ENCODE assay signal across 8 cellular contexts in genomic region chr2:222318712-222319575, GRCh38. TPM values are rescaled to one million over a fixed set of nuclear protein-coding genes. Genes with fewer than 3 reads are reported as not detected.
DNase-seq lines count a peak whose midpoint lies in the region; ATAC-seq and TF ChIP-seq lines count a peak whose summit lies in the region.

No MANE protein-coding gene starts in this region.

- DNase-seq in GM20000 (ENCODE audit: low spot score) = peak; percentile 89
- DNase-seq in RPMI7951 (ENCODE audit: low read depth) = peak; percentile 68
- DNase-seq in dermis blood vessel endothelial cell = peak; percentile 57
- DNase-seq in DMS114 treated with DMSO at 0.1 percent for 48 hours (lab: John Stamatoyannopoulos, UW; ENCODE audit: unreplicated experiment) = no peak

- H3K4me3 ChIP-seq in mesodermal cell (ENCODE audit: extremely low read depth, insufficient read depth, low read length, poor library complexity, severe bottlenecking) = peak overlapping the region; percentile 31
- H3K4me3 ChIP-seq in urinary bladder (ENCODE audit: low read depth, low read length) = peak overlapping the region; percentile 53

- H3K27ac ChIP-seq in mesodermal cell (ENCODE audit: low read depth, low read length, severe bottlenecking) (no peak overlapping the region), urinary bladder (ENCODE audit: low read depth) (no peak overlapping the region)

- TF ChIP-seq CTCF in GM20000 (IDR thresholded peaks at IDR 0.05; ENCODE audit: extremely low read depth, missing control alignments) = peak; percentile 59

- H3K9me3 ChIP-seq in ES-I3 (ENCODE audit: control insufficient read depth, insufficient read depth, low read length) = no peaks in the 10 kb centered on the region; the same call in 1 of the 2 replicates
- no peaks in the 10 kb centered on the region for H3K9me3 ChIP-seq in mesodermal cell (ENCODE audit: control insufficient read depth, low read length)

- no peaks in the 10 kb centered on the region; the same call in 1 of the 2 replicates for H3K4me1 ChIP-seq in ES-I3 (ENCODE audit: insufficient read depth, low read length)
- H3K4me1 ChIP-seq in mesodermal cell (ENCODE audit: control insufficient read depth, insufficient read depth, low read length, poor library complexity, severe bottlenecking) = no peaks in the 10 kb centered on the region
- peaks cover 2% of the 10 kb centered on the region for H3K4me1 ChIP-seq in urinary bladder (ENCODE audit: insufficient read depth)

- H3K9ac ChIP-seq in ES-I3 (ENCODE audit: low read depth, low read length) = peak overlapping the region; percentile 42; the same call in 1 of the 2 replicates

- WGBS in mesodermal cell (ENCODE audit: insufficient coverage in 2 of 2), 2 experiments = 0 to 1% methylated on average over 26 to 62 of the region's 103 CpGs
- under 1% methylated on average over 101 of the region's 103 CpGs for WGBS in urinary bladder

- H3K36me3 ChIP-seq in ES-I3 (ENCODE audit: insufficient read depth, low read length) (no peaks in the 10 kb centered on the region), mesodermal cell (ENCODE audit: control insufficient read depth, insufficient read depth, low read length) (no peaks in the 10 kb centered on the region), urinary bladder (ENCODE audit: insufficient read depth) (no peaks in the 10 kb centered on the region)

- peak; percentile 50 for ATAC-seq in HG03521 (IDR thresholded peaks at IDR 0.05; ENCODE audit: unreplicated experiment)

RNA-seq across cellular contexts. Expression of gene PAX3, which starts 20.1 kb away (rescaled TPM):
- 31.7 and 35.4 TPM in 2 replicates for total RNA-seq in RPMI7951 (2014; rRNA removed; shearing (Covaris generic))
- not detected in 2 replicates for total RNA-seq in dermis blood vessel endothelial cell
- 13.7 TPM for polyA plus RNA-seq in mesodermal cell (2013, experiment 1 of 2)
- 10.5 TPM for polyA plus RNA-seq in mesodermal cell (2013, experiment 2 of 2)
- 3.3 TPM for total RNA-seq in urinary bladder
- polyA plus RNA-seq in urinary bladder = not detected
